Comparison of ENCODE assay signal across 28 cellular contexts in genomic region chr9:11135856-11136255, GRCh38.
"Had no signal": no experiment of that assay in that cellular context is flagged by ENCODE, and none has a peak within 500 bp of the region (broad histone marks: within the 10 kb centered on the region; RNA-seq: fewer than 3 reads in every experiment).

No MANE protein-coding gene starts in this region.

- H3K27me3 ChIP-seq: colonic mucosa, esophagus muscularis mucosa, foreskin keratinocyte, gastroesophageal sphincter, heart left ventricle, ovary, sigmoid colon, spleen, testis, tibial artery had no signal

- H3K4me3 Mint-ChIP-seq: dendritic cell treated with granulocyte-macrophage colony-stimulating factor and Interleukin-4, amounts not matched to agents 40 ng/mL and 50 ng/mL, for 4 days; memory B cell; naive thymus-derived CD8-positive, alpha-beta T cell; nephron progenitor cell; stimulated activated memory B cell treated with anti-CD40 and anti-IgM and Interleukin-4, amounts not matched to agents 10 μg/mL and 1 μg/mL and 100 μg/mL, for 72 hours; type B pancreatic cell had no signal

- H3K9me3 ChIP-seq: colonic mucosa, esophagus muscularis mucosa, gastroesophageal sphincter, heart left ventricle, ovary, psoas muscle, sigmoid colon, testis, tibial artery had no signal

- H3K27me3 Mint-ChIP-seq: dendritic cell treated with granulocyte-macrophage colony-stimulating factor and Interleukin-4, amounts not matched to agents 40 ng/mL and 50 ng/mL, for 4 days; memory B cell; naive thymus-derived CD8-positive, alpha-beta T cell; stimulated activated memory B cell treated with anti-CD40 and anti-IgM and Interleukin-4, amounts not matched to agents 10 μg/mL and 1 μg/mL and 100 μg/mL, for 72 hours; type B pancreatic cell had no signal

- H3K36me3 ChIP-seq: colonic mucosa, esophagus muscularis mucosa, gastroesophageal sphincter, heart left ventricle, ovary, sigmoid colon, spleen, tibial artery had no signal

- ATAC-seq: foreskin keratinocyte; gastroesophageal sphincter; heart left ventricle; left colon; naive thymus-derived CD8-positive, alpha-beta T cell; psoas muscle; right cardiac atrium; stimulated activated memory B cell treated with anti-CD40 and anti-IgM and Interleukin-4, amounts not matched to agents 10 μg/mL and 1 μg/mL and 100 μg/mL, for 72 hours; stimulated activated naive CD8-positive, alpha-beta T cell treated with anti-CD3 and anti-CD28 coated beads, Interleukin-15, Interleukin-2, amounts not matched to agents 100 U/mL and 50 U/mL, for 24 hours had no signal

- H3K4me3 ChIP-seq: colonic mucosa, esophagus muscularis mucosa, gastroesophageal sphincter, heart left ventricle, lung, ovary, psoas muscle, sigmoid colon, spleen, testis, tibial artery had no signal

- H3K27ac Mint-ChIP-seq: dendritic cell treated with granulocyte-macrophage colony-stimulating factor and Interleukin-4, amounts not matched to agents 40 ng/mL and 50 ng/mL, for 4 days; memory B cell; naive thymus-derived CD8-positive, alpha-beta T cell; nephron progenitor cell; stimulated activated memory B cell treated with anti-CD40 and anti-IgM and Interleukin-4, amounts not matched to agents 10 μg/mL and 1 μg/mL and 100 μg/mL, for 72 hours; type B pancreatic cell had no signal

- H3K4me1 Mint-ChIP-seq: memory B cell; naive thymus-derived CD8-positive, alpha-beta T cell; nephron progenitor cell; stimulated activated memory B cell treated with anti-CD40 and anti-IgM and Interleukin-4, amounts not matched to agents 10 μg/mL and 1 μg/mL and 100 μg/mL, for 72 hours had no signal

- H3K36me3 Mint-ChIP-seq: memory B cell; naive thymus-derived CD8-positive, alpha-beta T cell; stimulated activated memory B cell treated with anti-CD40 and anti-IgM and Interleukin-4, amounts not matched to agents 10 μg/mL and 1 μg/mL and 100 μg/mL, for 72 hours; type B pancreatic cell had no signal

- H3K4me1 ChIP-seq: colonic mucosa, esophagus muscularis mucosa, foreskin keratinocyte, gastroesophageal sphincter, heart left ventricle, psoas muscle, sigmoid colon, spleen, testis, tibial artery had no signal

- H3K9me3 Mint-ChIP-seq: dendritic cell treated with granulocyte-macrophage colony-stimulating factor and Interleukin-4, amounts not matched to agents 40 ng/mL and 50 ng/mL, for 4 days; memory B cell; nephron progenitor cell; type B pancreatic cell had no signal

- DNase-seq: colonic mucosa; effector memory CD4-positive, alpha-beta T cell; foreskin keratinocyte; heart left ventricle; hippocampal formation; kidney glomerular epithelial cell; left colon; naive thymus-derived CD8-positive, alpha-beta T cell; nephron progenitor cell; occipital lobe; ovary; posterior cingulate gyrus; psoas muscle; right cardiac atrium; sigmoid colon; spleen; stimulated activated CD4-positive, alpha-beta T cell treated with anti-CD3 and anti-CD28 coated beads, Interleukin-4, amount 100 ng/mL, for 4 hours; stimulated activated naive CD8-positive, alpha-beta T cell treated with anti-CD3 and anti-CD28 coated beads, Interleukin-15, Interleukin-2, amounts not matched to agents 100 U/mL and 50 U/mL, for 24 hours; substantia nigra; testis; tibial artery had no signal

- H3K27ac ChIP-seq: colonic mucosa, esophagus muscularis mucosa, foreskin keratinocyte, gastroesophageal sphincter, heart left ventricle, ovary, psoas muscle, sigmoid colon, spleen, testis, tibial artery had no signal
